8 cellular contexts compared by ENCODE assay signal in genomic region chr12:132560831-132561783, GRCh38. TPM values are rescaled to one million over a fixed set of nuclear protein-coding genes. Genes with fewer than 3 reads are reported as not detected.
A peak's percentile ranks its signal among the peaks of the same experiment; 100 is the strongest.
DNase-seq lines count a peak whose midpoint lies in the region; ATAC-seq, FAIRE-seq and TF ChIP-seq lines count a peak whose summit lies in the region.

No MANE protein-coding gene starts in this region.

- peak; percentile 85 for DNase-seq in GM12892 (ENCODE audit: insufficient read length)
- peak; percentile 56 for DNase-seq in NCI-H1694 (lab: John Stamatoyannopoulos, UW)
- peak; percentile 43 to 67 (median 56) for DNase-seq in T-helper 2 cell
- peak; percentile 82 for DNase-seq in astrocyte of the hippocampus (ENCODE audit: low read depth, low spot score)
- peak; percentile 56 to 76 for DNase-seq in stimulated activated CD4-positive, alpha-beta T cell treated with anti-CD3 and anti-CD28 coated beads, Interleukin-15, amount 100 ng/mL, for 48 hours (ENCODE audit: low read depth in 2 of 2)
- DNase-seq in Ammon's horn (ENCODE audit: low spot score): no peak

- H3K4me3 ChIP-seq in iPS-18c (ENCODE audit: insufficient read depth, low read depth, low read length): peak overlapping the region; percentile 94

- 0 out of 2 replicates have a peak, but pooled peaks have one; percentile 35 for TF ChIP-seq POLR2A in GM12892 (IDR thresholded peaks at IDR 0.05; ENCODE audit: low read depth, low read length)

- no peak for ATAC-seq in HG02938 (IDR thresholded peaks at IDR 0.05; ENCODE audit: unreplicated experiment)

- no peak for FAIRE-seq in GM12892 (lab: Jason Lieb, UNC)

- H3K9me3 ChIP-seq in iPS-18c (ENCODE audit: control insufficient read depth, insufficient read depth, low read length): no peaks in the 10 kb centered on the region

RNA-seq across cellular contexts. Expression of gene LRCOL1, which starts 49.3 kb away (rescaled TPM):
- polyA plus RNA-seq in GM12892 (2012; ENCODE audit: missing spikeins): not detected

RNA-seq across cellular contexts. Expression of gene P2RX2, which starts 57.5 kb away (rescaled TPM):
- polyA plus RNA-seq in GM12892 (2012; ENCODE audit: missing spikeins): not detected
